ENCODE assay signal across 1 cellular context in genomic region chr20:49483018-49483705, GRCh38.
TF ChIP-seq lines count a peak whose summit lies in the region.

No MANE protein-coding gene starts in this region.

TF ChIP-seq in HCT116, 20 proteins besides CTCF, POLR2A, EP300 and RAD21 (continued from another document):
- no peak for TF ChIP-seq REST (IDR thresholded peaks at IDR 0.05; ENCODE audit: low read depth)
